1 cellular context compared by ENCODE assay signal in genomic region chr15:29698030-29698701, GRCh38.
TF ChIP-seq lines count a peak whose summit lies in the region.

No MANE protein-coding gene starts in this region.

TF ChIP-seq in A549, 52 proteins besides CTCF, POLR2A, EP300 and RAD21 (continued from another document):
- TF ChIP-seq E2F6 (IDR thresholded peaks at IDR 0.05; ENCODE audit: borderline replicate concordance, low read depth) (peak; percentile 34; the same call in 1 of the 2 replicates), ATOH8 (CRISPR knock-in tag; IDR thresholded peaks at IDR 0.05; ENCODE audit: low read depth) (no peak), EHF (CRISPR knock-in tag; IDR thresholded peaks at IDR 0.05) (no peak), ZFP36 (IDR thresholded peaks at IDR 0.05; ENCODE audit: borderline replicate concordance, partially characterized antibody) (no peak), ZC3H11A (IDR thresholded peaks at IDR 0.05) (no peak), KDM1A (IDR thresholded peaks at IDR 0.05; ENCODE audit: low read depth) (no peak), PBX3 (IDR thresholded peaks at IDR 0.05) (peak; percentile 78; the same call in 1 of the 2 replicates), JUN (IDR thresholded peaks at IDR 0.05) (peak; percentile 81 to 83; a peak in 4 of 5 replicates), TP53 (CRISPR knock-in tag; IDR thresholded peaks at IDR 0.05) (no peak), NR3C1 (IDR thresholded peaks at IDR 0.05) (no peak), HOXB13 (CRISPR knock-in tag; IDR thresholded peaks at IDR 0.05; ENCODE audit: low read depth) (no peak), KDM5A (IDR thresholded peaks at IDR 0.05) (no peak), HEYL (CRISPR knock-in tag; IDR thresholded peaks at IDR 0.05) (no peak), GATA3 (IDR thresholded peaks at IDR 0.05; ENCODE audit: borderline replicate concordance) (peak; percentile 95), CHD4 (IDR thresholded peaks at IDR 0.05; ENCODE audit: borderline replicate concordance) (no peak), RFX5 (IDR thresholded peaks at IDR 0.05) (no peak), RNF2 (IDR thresholded peaks at IDR 0.05; ENCODE audit: borderline replicate concordance, low read depth) (no peak), HOXA7 (CRISPR knock-in tag; IDR thresholded peaks at IDR 0.05) (0 out of 2 replicates have a peak, but pooled peaks have one; percentile 29), FOSB (CRISPR knock-in tag; IDR thresholded peaks at IDR 0.05) (no peak), HES2 (IDR thresholded peaks at IDR 0.05) (no peak), CBX8 (IDR thresholded peaks at IDR 0.05) (no peak), RARB (CRISPR knock-in tag; IDR thresholded peaks at IDR 0.05) (peak; percentile 12; the same call in 1 of the 2 replicates), TFCP2L1 (CRISPR knock-in tag; IDR thresholded peaks at IDR 0.05) (no peak), ELK1 (IDR thresholded peaks at IDR 0.05; ENCODE audit: low read depth, low read length) (no peak), HOXB5 (CRISPR knock-in tag; IDR thresholded peaks at IDR 0.05) (no peak), CEBPB (IDR thresholded peaks at IDR 0.05) (peak in 1 of 2 experiments; percentile 42; a peak in 1 of 4 replicates), HMGXB4 (CRISPR knock-in tag; IDR thresholded peaks at IDR 0.05; ENCODE audit: borderline replicate concordance) (no peak), CHD2 (IDR thresholded peaks at IDR 0.05; ENCODE audit: low read length, partially characterized antibody) (no peak), MYC (IDR thresholded peaks at IDR 0.05; ENCODE audit: borderline replicate concordance, low read length) (peak; percentile 89; the same call in 1 of the 2 replicates)
TF ChIP-seq in A549: peak in this region for 15.
